13 cellular contexts compared by ENCODE assay signal in genomic region chr1:82152356-82153281, GRCh38.
DNase-seq lines count a peak whose midpoint lies in the region; ATAC-seq, FAIRE-seq and TF ChIP-seq lines count a peak whose summit lies in the region.
"Had no signal": no experiment of that assay in that cellular context is flagged by ENCODE, and none has a peak within 500 bp of the region (broad histone marks: within the 10 kb centered on the region; RNA-seq: fewer than 3 reads in every experiment).

No MANE protein-coding gene starts in this region.

- no peak overlapping the region for H3K9ac ChIP-seq in GM12878 (ENCODE audit: control insufficient read depth, insufficient read depth, low read length)

- H3K4me2 ChIP-seq in GM12878 (ENCODE audit: control insufficient read depth, insufficient read depth) = 0 out of 2 replicates have a peak overlapping the region, but pooled peaks have one; percentile 24

- H3K79me2 ChIP-seq in GM12878 (ENCODE audit: control insufficient read depth, insufficient read depth, low read length) = no peaks in the 10 kb centered on the region

- no peak overlapping the region for H2AFZ ChIP-seq in GM12878 (ENCODE audit: control insufficient read depth, low read depth, low read length)

- ATAC-seq in GM18498 (IDR thresholded peaks at IDR 0.05; ENCODE audit: unreplicated experiment) (peak; percentile 74), GM19395 (IDR thresholded peaks at IDR 0.05; ENCODE audit: unreplicated experiment) (peak; percentile 73), HG03175 (IDR thresholded peaks at IDR 0.05; ENCODE audit: unreplicated experiment) (peak; percentile 73), GM12878 (peak; percentile 85), HG02623 (IDR thresholded peaks at IDR 0.05; ENCODE audit: unreplicated experiment) (no peak)

- TF ChIP-seq EP300 in GM12878 (IDR thresholded peaks at IDR 0.05; ENCODE audit: borderline replicate concordance in 1 of 2, control insufficient read depth in 1 of 2, low read depth in 2 of 2, low read length in 2 of 2) = peak in 1 of 2 experiments; percentile 50; a peak in 2 of 4 replicates

- peak overlapping the region; percentile 33; the same call in 1 of the 2 replicates for H3K27ac ChIP-seq in GM12878 (ENCODE audit: control insufficient read depth, insufficient read depth)
- H3K27ac ChIP-seq: heart right ventricle had no signal

- H3K27me3 ChIP-seq in GM12878 (replicated peaks in 1 of 2; ENCODE audit: control insufficient read depth in 2 of 2, insufficient read depth in 2 of 2, low read length in 1 of 2) = no peaks in the 10 kb centered on the region
- H3K27me3 ChIP-seq: heart right ventricle had no signal

- intact Hi-C loops in GM12878 (cut with micrococcal nuclease; ENCODE audit: unreplicated experiment) (no loop called here), posterior cingulate gyrus (cut with DNase I) (no loop called here)

- SMC1A ChIA-PET in GM12878 (lab: Charles Lee; ENCODE audit: uncharacterized antibody, unreplicated experiment) = interaction anchor here (0.6 to 4.6 kb wide), 47 partner anchors 9 to 602 kb away, joined by 3 to 63 read pairs (median 4); no protein-coding TSS in a partner anchor

- peak; percentile 40 for DNase-seq in GM12878 (ENCODE audit: low read depth, low spot score)
- no peak for DNase-seq in posterior cingulate gyrus
- DNase-seq in SIG-M5 treated with dmso at 0.1 percent for 504 hours (lab: John Stamatoyannopoulos, UW; ENCODE audit: unreplicated experiment) = no peak
- no peak for DNase-seq in DMS79 (lab: John Stamatoyannopoulos, UW)
- DNase-seq: amniotic stem cell; effector CD4-positive, alpha-beta T cell; H7; heart right ventricle; IMR-90 had no signal

- TF ChIP-seq RAD21 in GM12878 (IDR thresholded peaks at IDR 0.05; ENCODE audit: insufficient read depth, low read depth, low read length) = no peak

- RAD21 ChIA-PET in GM12878 (lab: Charles Lee; ENCODE audit: unreplicated experiment) = interaction anchor here (0.6 to 3.1 kb wide), 38 partner anchors 7 to 602 kb away, joined by 3 to 31 read pairs (median 4); no protein-coding TSS in a partner anchor

- TF ChIP-seq POLR2A in GM12878 (IDR thresholded peaks at IDR 0.05; ENCODE audit: low read depth, low read length) = no peak

- CTCF ChIA-PET in GM12878 (lab: Yijun Ruan, JAX) = interaction anchor here (0.7 to 2.7 kb wide), 15 partner anchors 9 to 234 kb away, joined by 3 to 19 read pairs (median 4); no protein-coding TSS in a partner anchor

- no peak for FAIRE-seq in GM12878 (lab: Jason Lieb, UNC)

- no peaks in the 10 kb centered on the region for H3K9me3 ChIP-seq in GM12878 (replicated peaks; ENCODE audit: control insufficient read depth, insufficient read depth, low read length)
- H3K9me3 ChIP-seq: heart right ventricle had no signal

- no peak overlapping the region for H3K4me3 ChIP-seq in GM12878
- H3K4me3 ChIP-seq: heart right ventricle had no signal

- POLR2A ChIA-PET in GM12878 (lab: Charles Lee) = interaction anchor here (0.7 to 3.1 kb wide), 6 partner anchors 9 to 245 kb away, joined by 3 to 19 read pairs (median 4); no protein-coding TSS in a partner anchor

- H4K20me1 ChIP-seq in GM12878 (ENCODE audit: control insufficient read depth, insufficient read depth) = no peaks in the 10 kb centered on the region

- in situ Hi-C loops in GM12878 (cut with MboI) = no loop called here

- H3K4me1 ChIP-seq in GM12878 (ENCODE audit: control insufficient read depth, insufficient read depth, low read length) = no peaks in the 10 kb centered on the region

- TF ChIP-seq CTCF in GM12878 (IDR thresholded peaks at IDR 0.05 in 2 of 3, conservative IDR thresholded peaks at IDR 0.05 in 1 of 3; ENCODE audit: control insufficient read depth in 2 of 3, extremely low read depth in 1 of 3, insufficient read depth in 1 of 3, low read depth in 3 of 3, low read length in 3 of 3) = no peak

- WGBS in GM12878 (ENCODE audit: insufficient coverage, insufficient replicate concordance, low lambda C conversion rate, missing lambda C conversion rate) = 4% methylated on average over 5 of the region's 5 CpGs

- no TSS peak for BruUV-seq in GM12878 (replicated peaks; lab: Mats Ljungman, UMichigan)

- H3K36me3 ChIP-seq in GM12878 (ENCODE audit: control insufficient read depth in 2 of 2, insufficient read depth in 2 of 2, low read length in 1 of 2) = no peaks in the 10 kb centered on the region
- H3K36me3 ChIP-seq: heart right ventricle had no signal

TF ChIP-seq in GM12878, 131 proteins besides CTCF, POLR2A, EP300 and RAD21 (continues in another document):
- TF ChIP-seq YY1 (IDR thresholded peaks at IDR 0.05; ENCODE audit: low read depth, low read length) = no peak
- peak; percentile 53 for TF ChIP-seq GATAD2B (conservative IDR thresholded peaks at IDR 0.05; ENCODE audit: low read depth)
- peak; percentile 49; the same call in 1 of the 2 replicates for TF ChIP-seq NFIC (IDR thresholded peaks at IDR 0.05; ENCODE audit: low read depth, low read length)
- peak; percentile 36; the same call in 1 of the 2 replicates for TF ChIP-seq PKNOX1 (IDR thresholded peaks at IDR 0.05)
- no peak for TF ChIP-seq MXI1 (IDR thresholded peaks at IDR 0.05; ENCODE audit: low read depth, low read length)
- no peak for TF ChIP-seq NR2C1 (IDR thresholded peaks at IDR 0.05)
- TF ChIP-seq TCF12 (IDR thresholded peaks at IDR 0.05; ENCODE audit: low read depth, low read length) = peak; percentile 75; the same call in 1 of the 2 replicates
- TF ChIP-seq SMAD1 (IDR thresholded peaks at IDR 0.05; ENCODE audit: low read depth, partially characterized antibody) = peak; percentile 9
- TF ChIP-seq ZBTB4 (CRISPR knock-in tag; IDR thresholded peaks at IDR 0.05) = no peak
- peak; percentile 95 for TF ChIP-seq ATF7 (IDR thresholded peaks at IDR 0.05; ENCODE audit: low read depth)
- peak; percentile 98 for TF ChIP-seq MTA2 (IDR thresholded peaks at IDR 0.05; ENCODE audit: low read depth)
- 0 out of 2 replicates have a peak, but pooled peaks have one; percentile 11 for TF ChIP-seq TCF7 (IDR thresholded peaks at IDR 0.05; ENCODE audit: borderline replicate concordance)
- no peak for TF ChIP-seq BACH1 (IDR thresholded peaks at IDR 0.05; ENCODE audit: borderline replicate concordance)
- TF ChIP-seq MEF2A (IDR thresholded peaks at IDR 0.05; ENCODE audit: insufficient read depth, low read depth, low read length) = peak; percentile 25; the same call in 1 of the 2 replicates
- TF ChIP-seq MEF2B (IDR thresholded peaks at IDR 0.05; ENCODE audit: partially characterized antibody, poor library complexity, severe bottlenecking) = peak; percentile 84
- TF ChIP-seq IRF4 (IDR thresholded peaks at IDR 0.05; ENCODE audit: low read depth, low read length) = no peak
- TF ChIP-seq ZNF384 (IDR thresholded peaks at IDR 0.05; ENCODE audit: borderline replicate concordance, low read depth, low read length) = no peak; the same call in 1 of the 2 replicates
- peak; percentile 60 for TF ChIP-seq BMI1 (IDR thresholded peaks at IDR 0.05; ENCODE audit: borderline replicate concordance)
